8 cellular contexts compared by ENCODE assay signal in genomic region chr3:194300392-194300758, GRCh38. TPM values are rescaled to one million over a fixed set of nuclear protein-coding genes. Genes with fewer than 3 reads are reported as not detected.
DNase-seq lines count a peak whose midpoint lies in the region; ATAC-seq and TF ChIP-seq lines count a peak whose summit lies in the region.

No MANE protein-coding gene starts in this region.

- H3K4me2 ChIP-seq in hepatocyte, result no peak overlapping the region

- H3K4me1 ChIP-seq in hepatocyte (ENCODE audit: insufficient read depth) (peaks cover 13% of the 10 kb centered on the region), rectal smooth muscle tissue (ENCODE audit: control insufficient read depth, insufficient read depth, low read length) (peaks cover 13% of the 10 kb centered on the region), A673 (ENCODE audit: insufficient read depth, low read length, poor library complexity, severe bottlenecking) (peaks cover 14% of the 10 kb centered on the region)

- WGBS in hepatocyte (ENCODE audit: low lambda C conversion rate, missing lambda C conversion rate), result 59% methylated on average over 12 of the region's 12 CpGs

- H4K20me1 ChIP-seq in hepatocyte (ENCODE audit: insufficient read depth, poor library complexity, severe bottlenecking), result no peaks in the 10 kb centered on the region

- ATAC-seq in GM18519 (IDR thresholded peaks at IDR 0.05; ENCODE audit: low FRiP score, unreplicated experiment) (no peak), GM19328 (IDR thresholded peaks at IDR 0.05; ENCODE audit: unreplicated experiment) (no peak)

- no peaks in the 10 kb centered on the region for H3K36me3 ChIP-seq in hepatocyte (replicated peaks; ENCODE audit: insufficient read depth, low read depth)
- H3K36me3 ChIP-seq in rectal smooth muscle tissue (ENCODE audit: control insufficient read depth, insufficient read depth, low read length), result no peaks in the 10 kb centered on the region
- H3K36me3 ChIP-seq in A673 (ENCODE audit: insufficient read depth, low read length, poor library complexity, severe bottlenecking), result no peaks in the 10 kb centered on the region

- CTCF ChIA-PET in A673 (lab: Charles Lee), result no interaction called here

- peak overlapping the region; percentile 1 for H3K9ac ChIP-seq in rectal smooth muscle tissue (ENCODE audit: low read length)

- BruUV-seq in A673 (replicated peaks; lab: Mats Ljungman, UMichigan), result no TSS peak

- peak overlapping the region; percentile 17 for H2AFZ ChIP-seq in hepatocyte

- H3K27ac ChIP-seq in hepatocyte (peak overlapping the region; percentile 50), rectal smooth muscle tissue (ENCODE audit: low read depth, low read length) (peak overlapping the region; percentile 86), A673 (ENCODE audit: low read depth, low read length, poor library complexity, severe bottlenecking) (no peak overlapping the region)

- no peaks in the 10 kb centered on the region for H3K9me2 ChIP-seq in hepatocyte (replicated peaks; ENCODE audit: insufficient read depth)

- H3K4me3 ChIP-seq in hepatocyte (no peak overlapping the region), rectal smooth muscle tissue (ENCODE audit: low read length) (no peak overlapping the region), A673 (ENCODE audit: low read depth, low read length, poor library complexity, severe bottlenecking) (no peak overlapping the region)

- H3K27me3 ChIP-seq in hepatocyte (no peaks in the 10 kb centered on the region), rectal smooth muscle tissue (ENCODE audit: control insufficient read depth, insufficient read depth, low read length) (no peaks in the 10 kb centered on the region), A673 (replicated peaks; ENCODE audit: insufficient read depth, low read depth, low read length, poor library complexity) (no peaks in the 10 kb centered on the region)

- TF ChIP-seq CTCF in hepatocyte (IDR thresholded peaks at IDR 0.05; ENCODE audit: poor library complexity) (no peak), A673 (conservative IDR thresholded peaks at IDR 0.05; ENCODE audit: low read depth, low read length) (no peak)

- H3K9me3 ChIP-seq in hepatocyte (ENCODE audit: low read depth), result no peaks in the 10 kb centered on the region
- no peaks in the 10 kb centered on the region for H3K9me3 ChIP-seq in A673 (ENCODE audit: low read depth, low read length, poor library complexity, severe bottlenecking)

- POLR2A ChIA-PET in A673 (lab: Charles Lee; ENCODE audit: low non-redundant PET), result no interaction called here

- no peaks in the 10 kb centered on the region for H3K79me2 ChIP-seq in hepatocyte

- DNase-seq in GM03348 (ENCODE audit: low spot score), result peak; percentile 81
- DNase-seq in anterior cingulate cortex (lab: John Stamatoyannopoulos, UW), result peak in 34 of 58 donors; percentile 9 to 66 (median 37)
- peak; percentile 80 for DNase-seq in hepatocyte (ENCODE audit: low spot score)
- DNase-seq in occipital lobe (lab: John Stamatoyannopoulos, UW), result no peak
- DNase-seq in A673 (ENCODE audit: low spot score), result no peak

- intact Hi-C loops in A673 (cut with micrococcal nuclease; ENCODE audit: unreplicated experiment), result no loop called here

RNA-seq across cellular contexts. Expression of gene CPN2, which starts 50.8 kb away (rescaled TPM):
- 3.3 and 3.5 TPM in 2 replicates for total RNA-seq in hepatocyte
- 2.2 and 4.6 TPM in 2 replicates for polyA plus RNA-seq in hepatocyte
- total RNA-seq in occipital lobe, result not detected
- total RNA-seq in A673 (2021), result not detected in 2 replicates

Comparison
In these comparisons a context has a peak if more than half of its experiments do, and no peak if none do; other contexts are left out.
1. DNase-seq: peak in GM03348 (single experiment), anterior cingulate cortex (34 of 58) and hepatocyte (single experiment); none in occipital lobe (single experiment) and A673 (single experiment).